ENCODE assay signal across 7 cellular contexts in the genomic region with DNA sequence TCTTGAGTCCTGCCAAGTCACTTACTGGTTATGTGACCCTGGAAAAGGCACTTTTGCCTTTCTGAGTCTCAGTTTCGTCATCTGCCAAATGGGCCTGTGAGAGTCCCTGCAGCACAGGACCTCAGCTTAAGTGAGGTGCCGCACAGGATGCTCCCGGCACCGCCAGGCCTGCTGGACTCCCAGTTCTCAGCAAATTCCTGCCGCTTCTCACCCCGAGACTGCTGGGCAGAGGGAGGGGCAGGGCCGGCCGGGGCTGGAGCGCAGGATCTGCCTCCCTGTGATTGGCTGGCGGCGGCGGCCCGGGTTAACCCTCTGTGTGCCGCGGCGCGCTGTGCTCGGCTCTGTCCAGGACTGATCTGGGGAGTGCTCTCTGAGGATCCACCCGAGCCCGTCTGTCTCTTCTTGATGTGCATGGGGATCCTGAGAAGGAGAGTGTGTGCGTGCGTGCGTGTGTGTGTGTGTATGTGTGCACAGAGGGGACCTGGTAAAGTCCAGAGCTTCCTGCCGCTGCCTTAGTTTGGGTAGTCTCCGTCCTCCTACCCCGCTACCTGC. TPM values are rescaled to one million over a fixed set of nuclear protein-coding genes. Genes with fewer than 3 reads are reported as not detected.
DNase-seq lines count a peak whose midpoint lies in the region; ATAC-seq, FAIRE-seq and TF ChIP-seq lines count a peak whose summit lies in the region.

No MANE protein-coding gene starts in this region.

- FAIRE-seq in HepG2 (lab: Jason Lieb, UNC): no peak

- DNase-seq in SJSA1 (ENCODE audit: low read depth in 1 of 2, low spot score in 2 of 2) (peak in 1 of 2 experiments; percentile 39), dermis blood vessel endothelial cell (peak; percentile 76), HepG2 (ENCODE audit: low spot score) (no peak)

- CTCF ChIA-PET in HepG2 (lab: Yijun Ruan, JAX; ENCODE audit: low intra/inter-chr PET ratio, low total read pairs): interaction anchor here (0.7 to 4.5 kb wide), 8 partner anchors 12 to 115 kb away, joined by 3 to 89 read pairs (median 5); a partner anchor contains a TSS

- ATAC-seq in HG02763 (IDR thresholded peaks at IDR 0.05; ENCODE audit: unreplicated experiment) (peak; percentile 22), HepG2 (peak; percentile 67), HG03139 (IDR thresholded peaks at IDR 0.05; ENCODE audit: unreplicated experiment) (no peak)

- in situ Hi-C loops in HepG2 (cut with HindIII; ENCODE audit: extremely low pct_ligation_motif_present, low pct_unique_long_range_greater_than_20kb): no loop called here

- H3K27ac Mint-ChIP-seq in stimulated activated naive CD8-positive, alpha-beta T cell treated with anti-CD3 and anti-CD28 coated beads, Interleukin-15, Interleukin-2, amounts not matched to agents 100 ng/mL and 50 ng/mL, for 24 hours: peak overlapping the region; percentile 26

- intact Hi-C loops in HepG2 (cut with micrococcal nuclease; ENCODE audit: unreplicated experiment): loop anchor here (1.0 kb wide), 1 partner anchor 17 kb away; no protein-coding TSS in a partner anchor

- H3K27me3 ChIP-seq in SJSA1 (replicated peaks): no peaks in the 10 kb centered on the region
- no peaks in the 10 kb centered on the region for H3K27me3 ChIP-seq in HepG2 (ENCODE audit: control insufficient read depth in 1 of 2, insufficient read depth in 2 of 2, low read length in 2 of 2)

- peaks cover 29% of the 10 kb centered on the region for H3K4me1 Mint-ChIP-seq in stimulated activated naive CD8-positive, alpha-beta T cell treated with anti-CD3 and anti-CD28 coated beads, Interleukin-15, Interleukin-2, amounts not matched to agents 100 ng/mL and 50 ng/mL, for 24 hours (ENCODE audit: low read depth)

- no peak for TF ChIP-seq RAD21 in HepG2 (CRISPR knock-in tag; IDR thresholded peaks at IDR 0.05)

- H4K20me1 ChIP-seq in HepG2 (ENCODE audit: insufficient read depth, low read length): 0 out of 2 replicates have a peak, but pooled peaks cover 6% of the 10 kb centered on the region

- peaks cover 4% of the 10 kb centered on the region; the same call in 1 of the 2 replicates for H3K36me3 ChIP-seq in ES-I3 (ENCODE audit: insufficient read depth, low read length)
- peaks cover 82% of the 10 kb centered on the region for H3K36me3 ChIP-seq in SJSA1
- H3K36me3 ChIP-seq in HepG2 (replicated peaks in 1 of 2; ENCODE audit: control insufficient read depth in 1 of 2, insufficient read depth in 2 of 2, low read length in 2 of 2): peaks cover 26 to 47% of the 10 kb centered on the region in 2 experiments; a peak in 4 of 5 replicates

- H3K9me3 ChIP-seq in ES-I3 (ENCODE audit: control insufficient read depth, insufficient read depth, low read length): no peaks in the 10 kb centered on the region
- H3K9me3 ChIP-seq in SJSA1 (replicated peaks): no peaks in the 10 kb centered on the region
- no peaks in the 10 kb centered on the region for H3K9me3 ChIP-seq in HepG2 (ENCODE audit: low read length)

- H2AFZ ChIP-seq in HepG2 (ENCODE audit: low read length): no peak overlapping the region

- POLR2A ChIA-PET in HepG2 (lab: Yijun Ruan, JAX): interaction anchor here (1.0 to 14.5 kb wide), 9 partner anchors 8 to 101 kb away, joined by 3 to 393 read pairs (median 4); a partner anchor contains a TSS

- no peak for TF ChIP-seq EP300 in HepG2 (IDR thresholded peaks at IDR 0.05; ENCODE audit: low read depth in 2 of 2, low read length in 2 of 2)
- no peak for TF ChIP-seq EP300 in HepG2 (CRISPR knock-in tag; IDR thresholded peaks at IDR 0.05; ENCODE audit: borderline replicate concordance)

- no peaks in the 10 kb centered on the region for H3K27me3 Mint-ChIP-seq in stimulated activated naive CD8-positive, alpha-beta T cell treated with anti-CD3 and anti-CD28 coated beads, Interleukin-15, Interleukin-2, amounts not matched to agents 100 ng/mL and 50 ng/mL, for 24 hours

- peaks cover 34% of the 10 kb centered on the region for H3K79me2 ChIP-seq in HepG2 (ENCODE audit: insufficient read depth, low read length)

- H3K4me1 ChIP-seq in ES-I3 (ENCODE audit: insufficient read depth, low read length): peaks cover 11% of the 10 kb centered on the region
- peaks cover 17% of the 10 kb centered on the region for H3K4me1 ChIP-seq in SJSA1 (replicated peaks)
- peaks cover 31% of the 10 kb centered on the region for H3K4me1 ChIP-seq in HepG2 (ENCODE audit: insufficient read depth, low read length)

- TF ChIP-seq CTCF in HepG2 (CRISPR knock-in tag; IDR thresholded peaks at IDR 0.05): no peak

- no peak overlapping the region for H3K27ac ChIP-seq in SJSA1
- H3K27ac ChIP-seq in HepG2 (ENCODE audit: extremely low read length, insufficient read depth, low read length): peak overlapping the region; percentile 57

- 0 out of 4 replicates have a peak, but pooled peaks of 1 of the 2 experiments have one; percentile 27 for TF ChIP-seq POLR2A in HepG2 (IDR thresholded peaks at IDR 0.05; ENCODE audit: insufficient read depth in 1 of 2, low read depth in 2 of 2, low read length in 2 of 2)

- H3K4me2 ChIP-seq in HepG2 (ENCODE audit: low read depth, low read length): peak overlapping the region; percentile 79

- H3K9me3 Mint-ChIP-seq in stimulated activated naive CD8-positive, alpha-beta T cell treated with anti-CD3 and anti-CD28 coated beads, Interleukin-15, Interleukin-2, amounts not matched to agents 100 ng/mL and 50 ng/mL, for 24 hours: no peaks in the 10 kb centered on the region

- H3K4me3 ChIP-seq in SJSA1 (peak overlapping the region; percentile 29), HepG2 (replicated peaks in 1 of 3; ENCODE audit: insufficient read depth in 1 of 3, low read depth in 2 of 3, low read length in 3 of 3) (peak overlapping the region; percentile 62 to 71 (median 63); a peak in 5 of 6 replicates)

- H3K9ac ChIP-seq in ES-I3 (ENCODE audit: low read depth, low read length): peak overlapping the region; percentile 83
- peak overlapping the region; percentile 53 for H3K9ac ChIP-seq in HepG2 (ENCODE audit: insufficient read depth, low read depth, low read length)

- H3K36me3 Mint-ChIP-seq in stimulated activated naive CD8-positive, alpha-beta T cell treated with anti-CD3 and anti-CD28 coated beads, Interleukin-15, Interleukin-2, amounts not matched to agents 100 ng/mL and 50 ng/mL, for 24 hours (ENCODE audit: low read depth): peaks cover 40% of the 10 kb centered on the region

- H3K4me3 Mint-ChIP-seq in stimulated activated naive CD8-positive, alpha-beta T cell treated with anti-CD3 and anti-CD28 coated beads, Interleukin-15, Interleukin-2, amounts not matched to agents 100 ng/mL and 50 ng/mL, for 24 hours: peak overlapping the region; percentile 84

- BruUV-seq in HepG2 (replicated peaks; lab: Mats Ljungman, UMichigan): no TSS peak

- WGBS in HepG2 (ENCODE audit: low lambda C conversion rate): 66% methylated on average over 7 of the region's 26 CpGs

RNA-seq across cellular contexts. Expression of a gene that starts 8.6 kb away (rescaled TPM):
- 1.3 and 1.7 TPM in 2 replicates for total RNA-seq in SJSA1 (2014; rRNA removed; shearing (Covaris generic))
- total RNA-seq in dermis blood vessel endothelial cell (2.7 and 6.7 TPM in 2 replicates), HepG2 (2016; rRNA removed; fragmentation: Illumina TruSeq; extraction: Trizol) (1.4 and 1.8 TPM in 2 replicates)
- total RNA-seq in HepG2 (2016; cell fraction: cytosol; rRNA removed; fragmentation: Illumina TruSeq; extraction: Trizol; ENCODE audit: low read depth): 0.40 and 0.44 TPM in 2 replicates
- total RNA-seq in HepG2 (2016; cell fraction: insoluble cytoplasmic fraction; rRNA removed; fragmentation: Illumina TruSeq; extraction: Trizol): 1.3 TPM in 2 replicates
- 1.3 and 1.4 TPM in 2 replicates for total RNA-seq in HepG2 (2016; cell fraction: membrane; rRNA removed; fragmentation: Illumina TruSeq; extraction: Trizol)
- 2.7 and 3.3 TPM in 2 replicates for total RNA-seq in HepG2 (2016; cell fraction: nucleus; rRNA removed; fragmentation: Illumina TruSeq; extraction: Trizol)
- 1.1 and 1.3 TPM in 2 replicates for polyA plus RNA-seq in HepG2 (2011; rRNA removed)
- polyA plus RNA-seq in HepG2 (2011; cell fraction: cytosol; rRNA removed): 0.43 and 0.51 TPM in 2 replicates
- polyA plus RNA-seq in HepG2 (2011; cell fraction: nucleus; rRNA removed): 9.3 TPM in 2 replicates
- 4.2 and 6.2 TPM in 2 replicates for polyA plus RNA-seq in HepG2 (2012)
- 0.32 and 0.34 TPM in 2 replicates for polyA plus RNA-seq in HepG2 (2016; cell fraction: cytosol; fragmentation: Illumina TruSeq; extraction: Trizol; ENCODE audit: low read depth)
- polyA plus RNA-seq in HepG2 (2016; cell fraction: insoluble cytoplasmic fraction; fragmentation: Illumina TruSeq; extraction: Trizol; ENCODE audit: low read depth): 2.6 and 3.8 TPM in 2 replicates
- polyA plus RNA-seq in HepG2 (2016; cell fraction: membrane; fragmentation: Illumina TruSeq; extraction: Trizol; ENCODE audit: low read depth): 0.70 and 0.76 TPM in 2 replicates
- polyA plus RNA-seq in HepG2 (2016; cell fraction: nucleus; fragmentation: Illumina TruSeq; extraction: Trizol; ENCODE audit: insufficient read depth, low read depth): 16.0 and 18.9 TPM in 2 replicates
- 2.1 and 4.2 TPM in 2 replicates for polyA minus RNA-seq in HepG2 (2011; rRNA and poly(A)+ RNA removed; ENCODE audit: low replicate concordance)
- 1.8 and 2.5 TPM in 2 replicates for polyA minus RNA-seq in HepG2 (2011; cell fraction: cytosol; rRNA and poly(A)+ RNA removed)
- polyA minus RNA-seq in HepG2 (2011; cell fraction: nucleus; rRNA and poly(A)+ RNA removed): 3.6 and 4.4 TPM in 2 replicates

RNA-seq across cellular contexts. Expression of a gene that starts 18.9 kb away (rescaled TPM):
- total RNA-seq in SJSA1 (2014; rRNA removed; shearing (Covaris generic)): 1.6 and 4.0 TPM in 2 replicates
- 6.1 and 6.5 TPM in 2 replicates for total RNA-seq in dermis blood vessel endothelial cell
- total RNA-seq in HepG2 (2016; rRNA removed; fragmentation: Illumina TruSeq; extraction: Trizol): 11.0 and 14.6 TPM in 2 replicates
- 10.8 and 12.5 TPM in 2 replicates for total RNA-seq in HepG2 (2016; cell fraction: cytosol; rRNA removed; fragmentation: Illumina TruSeq; extraction: Trizol; ENCODE audit: low read depth)
- 9.8 and 14.8 TPM in 2 replicates for total RNA-seq in HepG2 (2016; cell fraction: insoluble cytoplasmic fraction; rRNA removed; fragmentation: Illumina TruSeq; extraction: Trizol)
- 18.2 and 24.9 TPM in 2 replicates for total RNA-seq in HepG2 (2016; cell fraction: membrane; rRNA removed; fragmentation: Illumina TruSeq; extraction: Trizol)
- total RNA-seq in HepG2 (2016; cell fraction: nucleus; rRNA removed; fragmentation: Illumina TruSeq; extraction: Trizol): 14.1 and 17.3 TPM in 2 replicates
- 31.3 and 32.2 TPM in 2 replicates for polyA plus RNA-seq in HepG2 (2011; rRNA removed)
- polyA plus RNA-seq in HepG2 (2011; cell fraction: cytosol; rRNA removed): 28.4 and 38.7 TPM in 2 replicates
- 37.5 and 40.2 TPM in 2 replicates for polyA plus RNA-seq in HepG2 (2011; cell fraction: nucleus; rRNA removed)
- 10.8 and 12.9 TPM in 2 replicates for polyA plus RNA-seq in HepG2 (2012)
- 19.8 and 23.7 TPM in 2 replicates for polyA plus RNA-seq in HepG2 (2016; cell fraction: cytosol; fragmentation: Illumina TruSeq; extraction: Trizol; ENCODE audit: low read depth)
- polyA plus RNA-seq in HepG2 (2016; cell fraction: insoluble cytoplasmic fraction; fragmentation: Illumina TruSeq; extraction: Trizol; ENCODE audit: low read depth): 19.7 and 25.0 TPM in 2 replicates
- polyA plus RNA-seq in HepG2 (2016; cell fraction: membrane; fragmentation: Illumina TruSeq; extraction: Trizol; ENCODE audit: low read depth): 27.0 and 27.4 TPM in 2 replicates
- 24.9 and 31.1 TPM in 2 replicates for polyA plus RNA-seq in HepG2 (2016; cell fraction: nucleus; fragmentation: Illumina TruSeq; extraction: Trizol; ENCODE audit: insufficient read depth, low read depth)
- 46.1 and 174 TPM in 2 replicates for polyA minus RNA-seq in HepG2 (2011; rRNA and poly(A)+ RNA removed; ENCODE audit: low replicate concordance)
- 32.2 and 38.9 TPM in 2 replicates for polyA minus RNA-seq in HepG2 (2011; cell fraction: cytosol; rRNA and poly(A)+ RNA removed)
- polyA minus RNA-seq in HepG2 (2011; cell fraction: nucleus; rRNA and poly(A)+ RNA removed): 32.4 and 35.6 TPM in 2 replicates

RNA-seq across cellular contexts. Expression of a gene that starts 46.3 kb away (rescaled TPM):
- total RNA-seq in SJSA1 (2014; rRNA removed; shearing (Covaris generic)): 0.11 TPM in 1 of 2 replicates, not detected in the other
- total RNA-seq in dermis blood vessel endothelial cell: not detected in 2 replicates
- 120 and 138 TPM in 2 replicates for total RNA-seq in HepG2 (2016; rRNA removed; fragmentation: Illumina TruSeq; extraction: Trizol)
- 101 and 114 TPM in 2 replicates for total RNA-seq in HepG2 (2016; cell fraction: cytosol; rRNA removed; fragmentation: Illumina TruSeq; extraction: Trizol; ENCODE audit: low read depth)
- total RNA-seq in HepG2 (2016; cell fraction: insoluble cytoplasmic fraction; rRNA removed; fragmentation: Illumina TruSeq; extraction: Trizol): 120 and 121 TPM in 2 replicates
- total RNA-seq in HepG2 (2016; cell fraction: membrane; rRNA removed; fragmentation: Illumina TruSeq; extraction: Trizol): 212 and 224 TPM in 2 replicates
- total RNA-seq in HepG2 (2016; cell fraction: nucleus; rRNA removed; fragmentation: Illumina TruSeq; extraction: Trizol): 62.9 and 70.7 TPM in 2 replicates
- 195 and 197 TPM in 2 replicates for polyA plus RNA-seq in HepG2 (2011; rRNA removed)
- polyA plus RNA-seq in HepG2 (2011; cell fraction: cytosol; rRNA removed): 257 and 265 TPM in 2 replicates
- 119 and 130 TPM in 2 replicates for polyA plus RNA-seq in HepG2 (2011; cell fraction: nucleus; rRNA removed)
- 157 and 186 TPM in 2 replicates for polyA plus RNA-seq in HepG2 (2012)
- 191 and 212 TPM in 2 replicates for polyA plus RNA-seq in HepG2 (2016; cell fraction: cytosol; fragmentation: Illumina TruSeq; extraction: Trizol; ENCODE audit: low read depth)
- polyA plus RNA-seq in HepG2 (2016; cell fraction: insoluble cytoplasmic fraction; fragmentation: Illumina TruSeq; extraction: Trizol; ENCODE audit: low read depth): 130 and 165 TPM in 2 replicates
- 312 and 339 TPM in 2 replicates for polyA plus RNA-seq in HepG2 (2016; cell fraction: membrane; fragmentation: Illumina TruSeq; extraction: Trizol; ENCODE audit: low read depth)
- polyA plus RNA-seq in HepG2 (2016; cell fraction: nucleus; fragmentation: Illumina TruSeq; extraction: Trizol; ENCODE audit: insufficient read depth, low read depth): 122 and 126 TPM in 2 replicates
- 5.0 and 114 TPM in 2 replicates for polyA minus RNA-seq in HepG2 (2011; rRNA and poly(A)+ RNA removed; ENCODE audit: low replicate concordance)
- polyA minus RNA-seq in HepG2 (2011; cell fraction: cytosol; rRNA and poly(A)+ RNA removed): 74.4 and 100 TPM in 2 replicates
- 56.0 and 68.5 TPM in 2 replicates for polyA minus RNA-seq in HepG2 (2011; cell fraction: nucleus; rRNA and poly(A)+ RNA removed)

Comparison
In these comparisons a context has a peak if more than half of its experiments do, and no peak if none do; other contexts are left out.
1. RNA of a gene that starts 46.3 kb away (total RNA-seq): 62.9 to 224 TPM in HepG2; 0.11 TPM in SJSA1 and not detected in dermis blood vessel endothelial cell; every median in the first group is over 10 times any median in the second.